Comparison of ENCODE assay signal across 20 cellular contexts in the genomic region with DNA sequence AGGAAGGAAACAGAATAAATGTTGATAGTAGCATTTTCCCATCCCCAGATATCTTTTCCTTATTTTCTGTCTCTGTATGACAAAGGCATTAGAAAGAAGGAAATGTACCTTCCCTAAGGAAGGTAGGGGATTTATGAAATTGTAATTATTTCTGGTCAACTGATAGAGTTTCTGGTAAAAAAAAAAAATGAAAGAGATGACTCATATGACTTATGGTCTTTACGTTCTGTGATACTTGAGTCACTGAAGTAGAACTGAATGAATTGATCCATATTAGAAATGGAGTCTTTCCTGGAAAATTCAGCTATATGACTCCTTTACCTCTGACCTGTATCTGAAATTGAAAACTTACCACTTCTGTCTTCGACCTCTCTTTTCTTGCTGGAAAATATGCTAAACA.
"Had no signal": no experiment of that assay in that cellular context is flagged by ENCODE, and none has a peak within 500 bp of the region (broad histone marks: within the 10 kb centered on the region; RNA-seq: fewer than 3 reads in every experiment).

No MANE protein-coding gene starts in this region.

- ATAC-seq: effector memory CD8-positive, alpha-beta T cell; heart right ventricle; left lobe of liver; psoas muscle; right lobe of liver; stimulated activated effector memory CD8-positive, alpha-beta T cell treated with anti-CD3 and anti-CD28 coated beads, Interleukin-12 subunit alpha, Interleukin-12 subunit beta, amount 100 ng/mL, for 72 hours; upper lobe of right lung had no signal

- H3K4me1 ChIP-seq: psoas muscle, right lobe of liver, tibial artery, upper lobe of right lung, vagina had no signal

- H3K4me1 Mint-ChIP-seq: nephron progenitor cell; stimulated activated effector memory CD8-positive, alpha-beta T cell treated with anti-CD3 and anti-CD28 coated beads, Interleukin-12 subunit alpha, Interleukin-12 subunit beta, amount 100 ng/mL, for 72 hours had no signal

- H3K27ac Mint-ChIP-seq: dendritic cell treated with granulocyte-macrophage colony-stimulating factor and Interleukin-4, amounts not matched to agents 40 ng/mL and 50 ng/mL, for 4 days; effector memory CD8-positive, alpha-beta T cell; nephron progenitor cell; stimulated activated effector memory CD8-positive, alpha-beta T cell treated with anti-CD3 and anti-CD28 coated beads, Interleukin-12 subunit alpha, Interleukin-12 subunit beta, amount 100 ng/mL, for 72 hours; stimulated activated naive CD8-positive, alpha-beta T cell treated with anti-CD3 and anti-CD28 coated beads, Interleukin-15, Interleukin-2, amounts not matched to agents 100 ng/mL and 50 ng/mL, for 24 hours had no signal

- H3K36me3 Mint-ChIP-seq: stimulated activated effector memory CD8-positive, alpha-beta T cell treated with anti-CD3 and anti-CD28 coated beads, Interleukin-12 subunit alpha, Interleukin-12 subunit beta, amount 100 ng/mL, for 72 hours had no signal

- H3K9me3 ChIP-seq: heart right ventricle, psoas muscle, right lobe of liver, tibial artery, upper lobe of right lung, vagina had no signal

- H3K4me3 ChIP-seq: heart right ventricle, psoas muscle, right lobe of liver, tibial artery, upper lobe of right lung, vagina had no signal

- H3K27ac ChIP-seq: heart right ventricle, psoas muscle, right lobe of liver, tibial artery, upper lobe of right lung, vagina had no signal

- FAIRE-seq: colon, frontal cortex, islet of Langerhans had no signal

- H3K9me3 Mint-ChIP-seq: nephron progenitor cell had no signal

- H3K36me3 ChIP-seq: heart right ventricle, right lobe of liver, tibial artery, upper lobe of right lung, vagina had no signal

- H3K27me3 ChIP-seq: heart right ventricle, right lobe of liver, tibial artery, upper lobe of right lung, vagina had no signal

- H3K27me3 Mint-ChIP-seq: effector memory CD8-positive, alpha-beta T cell; stimulated activated naive CD8-positive, alpha-beta T cell treated with anti-CD3 and anti-CD28 coated beads, Interleukin-15, Interleukin-2, amounts not matched to agents 100 ng/mL and 50 ng/mL, for 24 hours had no signal

- DNase-seq: effector memory CD8-positive, alpha-beta T cell; heart right ventricle; hypothalamus; kidney glomerular epithelial cell; nephron progenitor cell; psoas muscle; retina; right lobe of liver; stimulated activated CD4-positive, alpha-beta T cell treated with anti-CD3 and anti-CD28 coated beads, Interleukin-4, amount 100 ng/mL, for 1 hour; stimulated activated CD8-positive, alpha-beta memory T cell treated with anti-CD3 and anti-CD28 coated beads, Interleukin-4, amount 100 ng/mL, for 48 hours; tibial artery; upper lobe of right lung had no signal

- H3K4me3 Mint-ChIP-seq: dendritic cell treated with granulocyte-macrophage colony-stimulating factor and Interleukin-4, amounts not matched to agents 40 ng/mL and 50 ng/mL, for 4 days; effector memory CD8-positive, alpha-beta T cell; nephron progenitor cell; stimulated activated effector memory CD8-positive, alpha-beta T cell treated with anti-CD3 and anti-CD28 coated beads, Interleukin-12 subunit alpha, Interleukin-12 subunit beta, amount 100 ng/mL, for 72 hours; stimulated activated naive CD8-positive, alpha-beta T cell treated with anti-CD3 and anti-CD28 coated beads, Interleukin-15, Interleukin-2, amounts not matched to agents 100 ng/mL and 50 ng/mL, for 24 hours had no signal
